ENCODE assay signal across 41 cellular contexts in the genomic region with DNA sequence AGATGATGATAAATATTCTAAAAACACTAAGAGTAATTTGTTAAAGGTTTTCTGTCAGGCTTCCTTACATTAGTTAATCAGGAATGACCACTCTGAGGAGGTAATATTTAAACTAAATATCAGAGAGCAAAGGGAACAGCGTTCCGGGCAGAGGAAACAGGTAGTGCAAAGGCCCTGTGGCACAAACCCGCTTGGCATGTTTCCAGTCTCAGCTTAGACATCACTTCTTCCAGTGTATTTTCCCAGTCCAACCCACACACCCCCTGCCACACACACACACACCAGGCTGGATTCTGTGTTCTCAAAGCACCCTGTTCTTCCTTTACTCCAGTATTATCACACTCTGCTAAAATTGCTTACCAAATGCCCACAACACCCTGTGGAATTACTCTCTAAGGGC.
"Had no signal": no experiment of that assay in that cellular context is flagged by ENCODE, and none has a peak within 500 bp of the region (broad histone marks: within the 10 kb centered on the region; RNA-seq: fewer than 3 reads in every experiment).

No MANE protein-coding gene starts in this region.

- DNase-seq: activated effector memory CD4-positive, alpha-beta T cell treated with anti-CD3 and anti-CD28 coated beads, Interleukin-2, amount 50 U/mL, for 16 hours; activated effector memory CD4-positive, alpha-beta T cell treated with Interleukin-2 at 50 U/mL for 16 hours; activated gamma-delta T cell; activated gamma-delta T cell treated with Interleukin-2 at 50 U/mL for 16 hours; activated naive CD4-positive, alpha-beta T cell; activated naive CD4-positive, alpha-beta T cell treated with anti-CD3 and anti-CD28 coated beads for 36 hours; activated naive CD4-positive, alpha-beta T cell treated with anti-CD3 and anti-CD28 coated beads, Interleukin-2, amount 10 ng/mL, durations not matched to agents 7 days and 5 days; activated naive CD4-positive, alpha-beta T cell treated with anti-CD3 and anti-CD28 coated beads, Interleukin-2, amount 50 U/mL, for 16 hours; activated naive CD4-positive, alpha-beta T cell treated with Interleukin-2 at 50 U/mL for 16 hours; activated naive CD8-positive, alpha-beta T cell treated with anti-CD3 and anti-CD28 coated beads for 36 hours; activated naive CD8-positive, alpha-beta T cell treated with anti-CD3 and anti-CD28 coated beads, Interleukin-2, amount 10 ng/mL, durations not matched to agents 7 days and 5 days; activated naive CD8-positive, alpha-beta T cell treated with anti-CD3 and anti-CD28 coated beads, Interleukin-2, amount 50 U/mL, for 24 hours; activated T-cell treated with anti-CD3 and anti-CD28 coated beads for 4 hours; activated T-cell treated with anti-CD3 and anti-CD28 coated beads, Interleukin-2, amount 50 U/mL, for 1 hour; activated T-cell treated with anti-CD3 and anti-CD28 coated beads, Interleukin-2, amount 50 U/mL, for 24 hours; activated T-cell treated with anti-CD3 and anti-CD28 coated beads, Interleukin-2, amount 50 U/mL, for 4 hours; activated T-cell treated with anti-CD3 and anti-CD28 coated beads, Interleukin-2, amount 50 U/mL, for 48 hours; activated T-cell treated with anti-CD3 and anti-CD28 coated beads, Interleukin-2, amount 50 U/mL, for 72 hours; adrenal gland; amniotic stem cell; amygdala; anterior cingulate cortex; aorta; body of pancreas; brain microvascular endothelial cell; caudate nucleus; central memory CD4-positive, alpha-beta T cell; cerebellar nuclear complex had no signal

- H3K36me3 Mint-ChIP-seq: activated naive CD4-positive, alpha-beta T cell treated with anti-CD3 and anti-CD28 coated beads, Interleukin-2, amount 10 ng/mL, durations not matched to agents 7 days and 5 days; activated naive CD4-positive, alpha-beta T cell treated with anti-CD3 and anti-CD28 coated beads, Interleukin-2, amount 50 U/mL, for 24 hours; activated naive CD4-positive, alpha-beta T cell treated with anti-CD3 and anti-CD28 coated beads, Interleukin-2, amount 50 U/mL, for 72 hours; activated naive CD8-positive, alpha-beta T cell; activated naive CD8-positive, alpha-beta T cell treated with anti-CD3 and anti-CD28 coated beads for 36 hours; activated naive CD8-positive, alpha-beta T cell treated with anti-CD3 and anti-CD28 coated beads, Interleukin-2, amount 10 ng/mL, durations not matched to agents 7 days and 5 days; brain had no signal

- FAIRE-seq: astrocyte, bronchial epithelial cell had no signal

- H3K4me1 ChIP-seq: adrenal gland, ascending aorta, body of pancreas, breast epithelium had no signal

- ATAC-seq: activated naive CD4-positive, alpha-beta T cell treated with anti-CD3 and anti-CD28 coated beads, Interleukin-2, amount 50 U/mL, for 72 hours; activated naive CD8-positive, alpha-beta T cell treated with anti-CD3 and anti-CD28 coated beads, Interleukin-2, amount 50 U/mL, for 24 hours; activated T-cell treated with anti-CD3 and anti-CD28 coated beads, Interleukin-2, amount 50 U/mL, for 4 hours; activated T-cell treated with anti-CD3 and anti-CD28 coated beads, Interleukin-2, amount 50 U/mL, for 72 hours; activated T-helper 17 cell treated with anti-CD3 and anti-CD28 coated beads, Interleukin-2, amount 50 U/mL, for 72 hours; body of pancreas had no signal

- H3K9me3 ChIP-seq: adrenal gland, ascending aorta, body of pancreas, breast epithelium had no signal

- H3K4me3 Mint-ChIP-seq: activated naive CD4-positive, alpha-beta T cell treated with anti-CD3 and anti-CD28 coated beads for 36 hours; activated naive CD4-positive, alpha-beta T cell treated with anti-CD3 and anti-CD28 coated beads, Interleukin-2, amount 10 ng/mL, durations not matched to agents 7 days and 5 days; activated naive CD4-positive, alpha-beta T cell treated with anti-CD3 and anti-CD28 coated beads, Interleukin-2, amount 50 U/mL, for 24 hours; activated naive CD8-positive, alpha-beta T cell; activated naive CD8-positive, alpha-beta T cell treated with anti-CD3 and anti-CD28 coated beads for 36 hours; activated naive CD8-positive, alpha-beta T cell treated with anti-CD3 and anti-CD28 coated beads, Interleukin-2, amount 10 ng/mL, durations not matched to agents 7 days and 5 days; activated naive CD8-positive, alpha-beta T cell treated with anti-CD3 and anti-CD28 coated beads, Interleukin-2, amount 50 U/mL, for 24 hours; activated T-cell treated with anti-CD3 and anti-CD28 coated beads, Interleukin-2, amount 50 U/mL, for 24 hours; activated T-cell treated with anti-CD3 and anti-CD28 coated beads, Interleukin-2, amount 50 U/mL, for 4 hours; activated T-cell treated with anti-CD3 and anti-CD28 coated beads, Interleukin-2, amount 50 U/mL, for 72 hours; activated T-helper 1 cell treated with anti-CD3 and anti-CD28 coated beads, Interleukin-12 subunit alpha, Interleukin-12 subunit beta, Interleukin-2, Interleukin-4 antibody, amounts not matched to agents 30 ng/mL and 10 ng/mL and 1 ng/mL, durations not matched to agents 14 hours and 24 hours and 36 hours; activated T-helper 17 cell treated with anti-CD3 and anti-CD28 coated beads, Interleukin-2, amount 50 U/mL, for 72 hours; brain; central memory CD8-positive, alpha-beta T cell had no signal

- H3K9me3 Mint-ChIP-seq: activated naive CD4-positive, alpha-beta T cell treated with anti-CD3 and anti-CD28 coated beads for 36 hours; activated naive CD4-positive, alpha-beta T cell treated with anti-CD3 and anti-CD28 coated beads, Interleukin-2, amount 10 ng/mL, durations not matched to agents 7 days and 5 days; activated naive CD4-positive, alpha-beta T cell treated with anti-CD3 and anti-CD28 coated beads, Interleukin-2, amount 50 U/mL, for 24 hours; activated naive CD4-positive, alpha-beta T cell treated with anti-CD3 and anti-CD28 coated beads, Interleukin-2, amount 50 U/mL, for 72 hours; activated naive CD8-positive, alpha-beta T cell treated with anti-CD3 and anti-CD28 coated beads for 36 hours; activated naive CD8-positive, alpha-beta T cell treated with anti-CD3 and anti-CD28 coated beads, Interleukin-2, amount 10 ng/mL, durations not matched to agents 7 days and 5 days; activated naive CD8-positive, alpha-beta T cell treated with anti-CD3 and anti-CD28 coated beads, Interleukin-2, amount 50 U/mL, for 24 hours; activated T-cell treated with anti-CD3 and anti-CD28 coated beads, Interleukin-2, amount 50 U/mL, for 24 hours; activated T-cell treated with anti-CD3 and anti-CD28 coated beads, Interleukin-2, amount 50 U/mL, for 4 hours; activated T-helper 1 cell treated with anti-CD3 and anti-CD28 coated beads, Interleukin-12 subunit alpha, Interleukin-12 subunit beta, Interleukin-2, Interleukin-4 antibody, amounts not matched to agents 30 ng/mL and 10 ng/mL and 1 ng/mL, durations not matched to agents 14 hours and 24 hours and 36 hours; activated T-helper 17 cell treated with anti-CD3 and anti-CD28 coated beads, Interleukin-2, amount 50 U/mL, for 72 hours; activated T-helper 2 cell treated with anti-CD3 and anti-CD28 coated beads, Interferon-gamma antibody, Interleukin-2, Interleukin-4, amounts not matched to agents 10 μg/mL and 5 μg/mL and 100 μg/mL, durations not matched to agents 14 hours and 24 hours and 36 hours; central memory CD8-positive, alpha-beta T cell had no signal

- H3K4me1 Mint-ChIP-seq: activated naive CD4-positive, alpha-beta T cell treated with anti-CD3 and anti-CD28 coated beads, Interleukin-2, amount 50 U/mL, for 24 hours; activated naive CD8-positive, alpha-beta T cell treated with anti-CD3 and anti-CD28 coated beads for 36 hours; activated naive CD8-positive, alpha-beta T cell treated with anti-CD3 and anti-CD28 coated beads, Interleukin-2, amount 50 U/mL, for 24 hours; activated T-helper 17 cell treated with anti-CD3 and anti-CD28 coated beads, Interleukin-2, amount 50 U/mL, for 72 hours; brain; central memory CD8-positive, alpha-beta T cell had no signal

- H3K27me3 ChIP-seq: adrenal gland, ascending aorta, body of pancreas, brain microvascular endothelial cell, breast epithelium, cardiac muscle cell had no signal

- H3K4me3 ChIP-seq: adrenal gland, ascending aorta, body of pancreas, breast epithelium, cardiac muscle cell had no signal

- H3K27ac ChIP-seq: adrenal gland, ascending aorta, body of pancreas, brain microvascular endothelial cell, breast epithelium, cardiac muscle cell had no signal

- H3K27me3 Mint-ChIP-seq: activated naive CD4-positive, alpha-beta T cell treated with anti-CD3 and anti-CD28 coated beads, Interleukin-2, amount 10 ng/mL, durations not matched to agents 7 days and 5 days had no signal

- H3K36me3 ChIP-seq: adrenal gland, ascending aorta, brain microvascular endothelial cell, breast epithelium, cardiac muscle cell had no signal

- H3K27ac Mint-ChIP-seq: activated naive CD4-positive, alpha-beta T cell treated with anti-CD3 and anti-CD28 coated beads for 36 hours; activated naive CD4-positive, alpha-beta T cell treated with anti-CD3 and anti-CD28 coated beads, Interleukin-2, amount 10 ng/mL, durations not matched to agents 7 days and 5 days; activated naive CD4-positive, alpha-beta T cell treated with anti-CD3 and anti-CD28 coated beads, Interleukin-2, amount 50 U/mL, for 24 hours; activated naive CD4-positive, alpha-beta T cell treated with anti-CD3 and anti-CD28 coated beads, Interleukin-2, amount 50 U/mL, for 72 hours; activated naive CD8-positive, alpha-beta T cell; activated naive CD8-positive, alpha-beta T cell treated with anti-CD3 and anti-CD28 coated beads for 36 hours; activated naive CD8-positive, alpha-beta T cell treated with anti-CD3 and anti-CD28 coated beads, Interleukin-2, amount 10 ng/mL, durations not matched to agents 7 days and 5 days; activated naive CD8-positive, alpha-beta T cell treated with anti-CD3 and anti-CD28 coated beads, Interleukin-2, amount 50 U/mL, for 24 hours; activated T-cell treated with anti-CD3 and anti-CD28 coated beads, Interleukin-2, amount 50 U/mL, for 24 hours; activated T-cell treated with anti-CD3 and anti-CD28 coated beads, Interleukin-2, amount 50 U/mL, for 72 hours; activated T-helper 1 cell treated with anti-CD3 and anti-CD28 coated beads, Interleukin-12 subunit alpha, Interleukin-12 subunit beta, Interleukin-2, Interleukin-4 antibody, amounts not matched to agents 30 ng/mL and 10 ng/mL and 1 ng/mL, durations not matched to agents 14 hours and 24 hours and 36 hours; activated T-helper 17 cell treated with anti-CD3 and anti-CD28 coated beads, Interleukin-2, amount 50 U/mL, for 72 hours; activated T-helper 2 cell treated with anti-CD3 and anti-CD28 coated beads, Interferon-gamma antibody, Interleukin-2, Interleukin-4, amounts not matched to agents 10 μg/mL and 5 μg/mL and 100 μg/mL, durations not matched to agents 14 hours and 24 hours and 36 hours; brain had no signal
